Comparison of ENCODE assay signal across 16 cellular contexts in the genomic region with DNA sequence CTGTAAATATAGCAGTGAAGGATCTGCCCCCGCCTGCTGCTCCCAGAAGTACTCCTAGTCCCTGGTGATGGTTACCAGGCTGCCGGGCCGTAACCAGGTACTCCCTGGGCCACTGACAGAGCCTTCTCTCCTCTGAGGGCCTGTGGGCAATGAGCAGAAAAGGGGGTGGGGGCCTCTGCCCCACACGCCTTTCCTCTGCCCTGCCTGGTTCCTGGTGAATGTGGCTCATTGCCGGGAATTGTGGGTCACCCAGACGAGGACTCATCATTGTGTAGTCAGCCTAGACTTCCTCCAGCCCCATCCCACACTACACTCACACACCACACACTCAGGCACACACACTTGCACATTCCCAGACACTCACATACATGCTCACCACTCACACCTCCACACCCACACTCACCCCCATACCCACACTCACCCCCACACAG. TPM values are rescaled to one million over a fixed set of nuclear protein-coding genes. Genes with fewer than 3 reads are reported as not detected.
A peak's percentile ranks its signal among the peaks of the same experiment; 100 is the strongest.
DNase-seq lines count a peak whose midpoint lies in the region; ATAC-seq and TF ChIP-seq lines count a peak whose summit lies in the region.
"Had no signal": no experiment of that assay in that cellular context is flagged by ENCODE, and none has a peak within 500 bp of the region (broad histone marks: within the 10 kb centered on the region; RNA-seq: fewer than 3 reads in every experiment).

No MANE protein-coding gene starts in this region.

- no peak for ATAC-seq in GM21576 (IDR thresholded peaks at IDR 0.05; ENCODE audit: unreplicated experiment)
- ATAC-seq in HG02970 (IDR thresholded peaks at IDR 0.05; ENCODE audit: low FRiP score, unreplicated experiment) = no peak
- ATAC-seq: activated CD8-positive, alpha-beta T cell treated with anti-CD3 and anti-CD28 coated beads for 36 hours had no signal

- H3K27ac ChIP-seq in neutrophil = peak overlapping the region; percentile 98
- H3K27ac ChIP-seq: prostate gland had no signal

- DNase-seq in EH (ENCODE audit: low read depth) (peak; percentile 28), HT1080 (ENCODE audit: low read depth) (peak; percentile 44), dermis blood vessel endothelial cell (peak; percentile 53), cerebellar cortex (ENCODE audit: low spot score) (no peak), NCI-H2029 treated with DMSO at 0.1 percent for 48 hours (lab: John Stamatoyannopoulos, UW) (no peak)
- DNase-seq: activated CD8-positive, alpha-beta T cell treated with anti-CD3 and anti-CD28 coated beads for 36 hours; glutamatergic neuron; naive B cell; NCI-H1694 treated with DMSO at 0.1 percent for 48 hours; NCI-H446; NK-92 treated with Interleukin-12 subunit alpha and Interleukin-12 subunit beta, amount 100 ng/mL, for 24 hours; stimulated activated CD4-positive, alpha-beta T cell treated with anti-CD3 and anti-CD28 coated beads, Interleukin-12 subunit alpha, Interleukin-12 subunit beta, amount 100 ng/mL, for 4 hours had no signal

- no peak for TF ChIP-seq CTCF in neutrophil (IDR thresholded peaks at IDR 0.05)

- H3K4me3 ChIP-seq in neutrophil (ENCODE audit: low read depth in 1 of 2, low read length in 1 of 2) = peak overlapping the region; percentile 29 to 39
- H3K4me3 ChIP-seq: prostate gland had no signal

- no peaks in the 10 kb centered on the region for H3K9me3 ChIP-seq in neutrophil
- H3K9me3 ChIP-seq: prostate gland had no signal

- no peaks in the 10 kb centered on the region for H3K36me3 ChIP-seq in neutrophil
- H3K36me3 ChIP-seq: prostate gland had no signal

- H3K27me3 ChIP-seq in neutrophil = no peaks in the 10 kb centered on the region

- peaks cover 56 to 61% of the 10 kb centered on the region in 2 experiments for H3K4me1 ChIP-seq in neutrophil (ENCODE audit: control insufficient read depth in 1 of 2, insufficient read depth in 1 of 2, low read depth in 1 of 2, low read length in 1 of 2)
- H3K4me1 ChIP-seq: prostate gland had no signal

RNA-seq across cellular contexts. Expression of gene ACTN1, which starts 35.7 kb away (rescaled TPM):
- total RNA-seq in HT1080 (2014; rRNA removed; shearing (Covaris generic)) = 198 and 266 TPM in 2 replicates
- polyA plus RNA-seq in HT1080 (2015; cell fraction: cytosol; rRNA removed) = 238 and 271 TPM in 2 replicates
- polyA plus RNA-seq in HT1080 (2015; cell fraction: nucleus; rRNA removed) = 680 and 735 TPM in 2 replicates
- total RNA-seq in dermis blood vessel endothelial cell = 233 and 441 TPM in 2 replicates

Comparison
In these comparisons a context has a peak if more than half of its experiments do, and no peak if none do; other contexts are left out.
1. DNase-seq: peak in EH (single experiment), HT1080 (single experiment) and dermis blood vessel endothelial cell (single experiment); none in cerebellar cortex (single experiment) and NCI-H2029 treated with DMSO at 0.1 percent for 48 hours (single experiment).